ENCODE assay signal across 8 cellular contexts in the genomic region with DNA sequence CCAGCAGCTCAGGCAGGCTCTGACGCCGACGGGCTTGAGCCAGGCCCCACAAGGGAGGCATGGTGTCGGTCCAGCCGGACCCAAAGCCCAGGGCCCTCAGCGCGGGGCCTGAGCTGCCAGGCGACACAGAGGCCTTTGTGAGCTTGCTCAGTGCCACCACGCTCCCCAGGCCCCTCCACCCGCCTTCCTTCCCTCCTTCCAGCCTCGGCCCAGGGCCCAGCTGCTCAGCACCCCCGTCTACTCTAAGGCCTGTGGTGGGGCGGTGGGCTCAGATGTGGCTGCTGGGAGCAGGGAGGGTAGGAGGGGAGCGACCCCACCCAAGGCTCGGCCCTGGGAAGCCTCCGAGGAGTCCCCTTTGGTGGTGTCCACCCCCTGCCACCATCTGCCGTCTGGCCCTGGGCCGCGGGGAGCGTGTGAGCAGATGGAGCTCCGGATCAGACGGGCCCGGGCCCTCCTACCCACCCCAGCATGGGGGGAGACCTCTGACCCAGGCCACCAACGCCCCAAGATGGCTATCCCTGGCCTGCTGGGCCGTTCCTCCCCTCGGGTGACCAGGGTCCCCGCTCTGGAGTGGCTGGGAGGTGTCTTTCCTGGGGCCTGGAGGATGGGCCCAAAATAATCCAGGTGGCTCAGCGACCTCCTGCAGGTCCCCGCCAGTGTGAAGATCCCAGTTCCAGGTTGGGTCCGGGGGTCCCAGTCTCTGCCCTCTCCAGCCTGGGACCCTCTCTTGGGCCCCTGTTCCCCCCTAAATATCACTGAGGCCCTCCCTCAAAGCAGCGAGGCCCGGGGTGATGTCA. TPM values are rescaled to one million over a fixed set of nuclear protein-coding genes. Genes with fewer than 3 reads are reported as not detected.
DNase-seq lines count a peak whose midpoint lies in the region; ATAC-seq and TF ChIP-seq lines count a peak whose summit lies in the region.

No MANE protein-coding gene starts in this region.

- intact Hi-C loops in OCI-LY7 (cut with micrococcal nuclease; ENCODE audit: unreplicated experiment), result no loop called here

- POLR2A ChIA-PET in OCI-LY7 (lab: Charles Lee), result no interaction called here

- peak in 1 of 2 donors; percentile 2 for ATAC-seq in natural killer cell treated with Interleukin-12 subunit alpha and Interleukin-12 subunit beta and Interleukin-15 and Interleukin-18, amount 100 ng/mL, for 72 hours
- no peak for ATAC-seq in HG03045 (IDR thresholded peaks at IDR 0.05; ENCODE audit: unreplicated experiment)
- ATAC-seq in HG02973 (IDR thresholded peaks at IDR 0.05; ENCODE audit: unreplicated experiment), result no peak

- H3K4me3 ChIP-seq in ACC112 (ENCODE audit: low read depth, low read length), result peak overlapping the region; percentile 69
- no peak overlapping the region for H3K4me3 ChIP-seq in OCI-LY7 (ENCODE audit: low read depth, low read length, poor library complexity, severe bottlenecking)

- no peaks in the 10 kb centered on the region for H3K27me3 Mint-ChIP-seq in natural killer cell treated with Interleukin-12 subunit alpha and Interleukin-12 subunit beta and Interleukin-15 and Interleukin-18, amount 100 ng/mL, for 72 hours

- H3K4me3 Mint-ChIP-seq in natural killer cell treated with Interleukin-12 subunit alpha and Interleukin-12 subunit beta and Interleukin-15 and Interleukin-18, amount 100 ng/mL, for 72 hours, result peak overlapping the region; percentile 83

- peak overlapping the region; percentile 88 to 89 for H3K27ac Mint-ChIP-seq in natural killer cell treated with Interleukin-12 subunit alpha and Interleukin-12 subunit beta and Interleukin-15 and Interleukin-18, amount 100 ng/mL, for 72 hours

- H3K4me2 ChIP-seq in OCI-LY7 (ENCODE audit: low read length), result peak overlapping the region; percentile 73; the same call in 1 of the 2 replicates

- peaks cover 21 to 27% of the 10 kb centered on the region in 2 donors for H3K4me1 Mint-ChIP-seq in natural killer cell treated with Interleukin-12 subunit alpha and Interleukin-12 subunit beta and Interleukin-15 and Interleukin-18, amount 100 ng/mL, for 72 hours (ENCODE audit: low read depth in 2 of 2)

- H3K27me3 ChIP-seq in ACC112 (ENCODE audit: insufficient read depth, low read length), result no peaks in the 10 kb centered on the region

- H3K79me2 ChIP-seq in ACC112 (ENCODE audit: control insufficient read depth, insufficient read depth, low read length, unreplicated experiment) (peaks cover 89% of the 10 kb centered on the region), OCI-LY7 (ENCODE audit: insufficient read depth, low read depth, low read length) (peaks cover 82% of the 10 kb centered on the region)

- H2AFZ ChIP-seq in ACC112 (ENCODE audit: low read length, unreplicated experiment) (no peak overlapping the region), OCI-LY7 (ENCODE audit: low read length) (no peak overlapping the region)

- DNase-seq in OCI-LY7 (ENCODE audit: low spot score) (no peak), epithelial cell of prostate (ENCODE audit: low read depth, low spot score) (no peak), NCI-H2107 (lab: John Stamatoyannopoulos, UW) (no peak), KG1 (lab: John Stamatoyannopoulos, UW) (no peak)
- DNase-seq in natural killer cell treated with Interleukin-12 subunit alpha and Interleukin-12 subunit beta and Interleukin-15 and Interleukin-18, amount 100 ng/mL, for 72 hours (ENCODE audit: low spot score), result no peak

- H3K9me3 Mint-ChIP-seq in natural killer cell treated with Interleukin-12 subunit alpha and Interleukin-12 subunit beta and Interleukin-15 and Interleukin-18, amount 100 ng/mL, for 72 hours, result no peaks in the 10 kb centered on the region

- peaks cover 25% of the 10 kb centered on the region for H4K20me1 ChIP-seq in OCI-LY7 (ENCODE audit: insufficient read depth, low read length)

- H3K36me3 ChIP-seq in ACC112 (ENCODE audit: insufficient read depth, low read length), result peaks cover 3% of the 10 kb centered on the region; the same call in 1 of the 2 replicates
- H3K36me3 ChIP-seq in OCI-LY7 (ENCODE audit: insufficient read depth, low read length), result peaks cover 75% of the 10 kb centered on the region

- CTCF ChIA-PET in OCI-LY7 (lab: Charles Lee; ENCODE audit: unreplicated experiment), result interaction anchor here (0.7 kb wide), 1 partner anchor 296 kb away, joined by 3 read pairs; no protein-coding TSS in a partner anchor

- no peaks in the 10 kb centered on the region for H3K36me3 Mint-ChIP-seq in natural killer cell treated with Interleukin-12 subunit alpha and Interleukin-12 subunit beta and Interleukin-15 and Interleukin-18, amount 100 ng/mL, for 72 hours

- H3K27ac ChIP-seq in ACC112 (ENCODE audit: low read depth, low read length) (peak overlapping the region; percentile 92), OCI-LY7 (ENCODE audit: low read depth, low read length, poor library complexity, severe bottlenecking) (peak overlapping the region; percentile 37), epithelial cell of prostate (peak overlapping the region; percentile 89)

- TF ChIP-seq CTCF in OCI-LY7 (conservative IDR thresholded peaks at IDR 0.05; ENCODE audit: low read length), result no peak

- no peaks in the 10 kb centered on the region for H3K9me3 ChIP-seq in OCI-LY7 (ENCODE audit: low read length)

- peaks cover 42% of the 10 kb centered on the region for H3K4me1 ChIP-seq in ACC112 (ENCODE audit: control insufficient read depth, insufficient read depth, low read length, unreplicated experiment)
- peaks cover 46% of the 10 kb centered on the region for H3K4me1 ChIP-seq in OCI-LY7 (ENCODE audit: insufficient read depth, low read length, poor library complexity, severe bottlenecking)

- no TSS peak for BruUV-seq in OCI-LY7 (replicated peaks; lab: Mats Ljungman, UMichigan)

- H3K9me2 ChIP-seq in OCI-LY7 (ENCODE audit: insufficient read depth, low read length), result no peaks in the 10 kb centered on the region

RNA-seq across cellular contexts. Expression of gene ZBTB7A, which starts 7.8 kb away (rescaled TPM):
- total RNA-seq in OCI-LY7 (2014; rRNA removed; shearing (Covaris generic)), result 13.1 and 17.2 TPM in 2 replicates
- 29.3 and 31.2 TPM in 2 replicates for total RNA-seq in OCI-LY7 (2022)
- total RNA-seq in natural killer cell treated with Interleukin-12 subunit alpha and Interleukin-12 subunit beta and Interleukin-15 and Interleukin-18, amount 100 ng/mL, for 72 hours, result 10 to 100 TPM; 63.4 to 70.5 TPM

RNA-seq across cellular contexts. Expression of gene PIAS4, which starts 51.4 kb away (rescaled TPM):
- total RNA-seq in OCI-LY7 (2014; rRNA removed; shearing (Covaris generic)), result 25.3 and 31.5 TPM in 2 replicates
- 34.4 and 35.0 TPM in 2 replicates for total RNA-seq in OCI-LY7 (2022)
- total RNA-seq in natural killer cell treated with Interleukin-12 subunit alpha and Interleukin-12 subunit beta and Interleukin-15 and Interleukin-18, amount 100 ng/mL, for 72 hours, result 10 to 100 TPM; 39.4 to 58.6 TPM

Comparison
In these comparisons a context has a peak if more than half of its experiments do, and no peak if none do; other contexts are left out.
1. H3K27ac ChIP-seq: peak in every context shown above with its lines; median percentile 92 in ACC112; 89 in epithelial cell of prostate; 37 in OCI-LY7.